ENCODE assay signal across 11 cellular contexts in genomic region chr11:63870351-63871197, GRCh38. TPM values are rescaled to one million over a fixed set of nuclear protein-coding genes. Genes with fewer than 3 reads are reported as not detected.
DNase-seq lines count a peak whose midpoint lies in the region; ATAC-seq and TF ChIP-seq lines count a peak whose summit lies in the region.
"Had no signal": no experiment of that assay in that cellular context is flagged by ENCODE, and none has a peak within 500 bp of the region (broad histone marks: within the 10 kb centered on the region; RNA-seq: fewer than 3 reads in every experiment).

No MANE protein-coding gene starts in this region.

- intact Hi-C loops in heart left ventricle (cut with DNase I) (loop anchor here in 8 of 10 donors (5.0 to 10.0 kb wide), 3 partner anchors 33 to 74 kb away; partner anchors contain the start of genes MARK2 (in 5 of the 8) and RCOR2 (in 2 of the 8)), left ventricle myocardium superior (cut with micrococcal nuclease) (no loop called here), tibial artery (cut with DNase I; ENCODE audit: low total_unique reads) (loop anchor here (5.0 kb wide), 1 partner anchor 33 kb away; the partner anchor contains the start of gene MARK2)

- H3K9me3 ChIP-seq in heart left ventricle (no peaks in the 10 kb centered on the region), mesodermal cell (ENCODE audit: control insufficient read depth, low read length) (no peaks in the 10 kb centered on the region), tibial artery (no peaks in the 10 kb centered on the region)

- H3K27me3 ChIP-seq in heart left ventricle, result no peaks in the 10 kb centered on the region
- no peaks in the 10 kb centered on the region for H3K27me3 ChIP-seq in tibial artery

- peaks cover 86% of the 10 kb centered on the region for H3K4me1 Mint-ChIP-seq in activated naive CD8-positive, alpha-beta T cell (ENCODE audit: low read depth)

- no peak for TF ChIP-seq POLR2A in heart left ventricle (IDR thresholded peaks at IDR 0.05)

- H3K27ac Mint-ChIP-seq in activated naive CD8-positive, alpha-beta T cell, result peak overlapping the region; percentile 82

- H3K36me3 ChIP-seq in heart left ventricle, result peaks cover 0 to 7% (median 0%) of the 10 kb centered on the region in 9 donors
- peaks cover 31% of the 10 kb centered on the region for H3K36me3 ChIP-seq in mesodermal cell (ENCODE audit: control insufficient read depth, insufficient read depth, low read length)
- peaks cover 0 to 1% (median 0%) of the 10 kb centered on the region in 3 donors for H3K36me3 ChIP-seq in tibial artery

- CTCF ChIA-PET in GM10248 (lab: Yijun Ruan, JAX), result interaction anchor here (0.8 to 2.3 kb wide), 7 partner anchors 9 to 33 kb away, joined by 3 to 12 read pairs (median 3); no protein-coding TSS in a partner anchor

- H3K36me3 Mint-ChIP-seq in activated naive CD8-positive, alpha-beta T cell, result peaks cover 5% of the 10 kb centered on the region

- H3K27ac ChIP-seq in heart left ventricle (peak overlapping the region in 7 of 12 donors; percentile 0 to 64 (median 41)), mesodermal cell (ENCODE audit: low read depth, low read length, severe bottlenecking) (peak overlapping the region; percentile 1), tibial artery (peak overlapping the region; percentile 5 to 10)
- H3K27ac ChIP-seq: HL-60 had no signal

- no peaks in the 10 kb centered on the region for H3K27me3 Mint-ChIP-seq in activated naive CD8-positive, alpha-beta T cell
- H3K27me3 Mint-ChIP-seq: stimulated activated naive B cell treated with anti-CD40 and anti-IgM and Interleukin-4, amounts not matched to agents 10 μg/mL and 1 μg/mL and 100 μg/mL, for 72 hours had no signal

- H3K4me1 ChIP-seq in heart left ventricle, result peaks cover 15 to 97% (median 80%) of the 10 kb centered on the region in 12 donors
- H3K4me1 ChIP-seq in mesodermal cell (ENCODE audit: control insufficient read depth, insufficient read depth, low read length, poor library complexity, severe bottlenecking), result peaks cover 40% of the 10 kb centered on the region
- H3K4me1 ChIP-seq in tibial artery, result peaks cover 0 to 84% (median 60%) of the 10 kb centered on the region in 4 donors

- WGBS in heart left ventricle, 4 donors, result 66 to 74% (median 72%) methylated on average over 15 of the region's 15 CpGs
- 96% methylated on average over 12 of the region's 15 CpGs for WGBS in mesodermal cell (ENCODE audit: insufficient coverage in 2 of 2), 2 experiments

- H3K4me3 ChIP-seq in heart left ventricle (no peak overlapping the region), mesodermal cell (ENCODE audit: extremely low read depth, insufficient read depth, low read length, poor library complexity, severe bottlenecking) (no peak overlapping the region), tibial artery (no peak overlapping the region)

- POLR2A ChIA-PET in GM10248 (lab: Yijun Ruan, JAX), result interaction anchor here (0.6 kb wide), 1 partner anchor 43 kb away, joined by 3 read pairs; no protein-coding TSS in a partner anchor

- H3K9me3 Mint-ChIP-seq in activated naive CD8-positive, alpha-beta T cell (ENCODE audit: low read depth), result no peaks in the 10 kb centered on the region
- H3K9me3 Mint-ChIP-seq: stimulated activated naive B cell treated with anti-CD40 and anti-IgM and Interleukin-4, amounts not matched to agents 10 μg/mL and 1 μg/mL and 100 μg/mL, for 72 hours had no signal

- ATAC-seq in heart left ventricle, result no peak
- ATAC-seq in left ventricle myocardium superior, result no peak
- no peak for ATAC-seq in HG02610 (IDR thresholded peaks at IDR 0.05; ENCODE audit: unreplicated experiment)

- TF ChIP-seq CTCF in heart left ventricle (IDR thresholded peaks at IDR 0.05) (no peak), tibial artery (IDR thresholded peaks at IDR 0.05) (no peak), GM10248 (IDR thresholded peaks at IDR 0.05; ENCODE audit: control extremely low read depth, extremely low read depth, low read depth, missing control alignments) (no peak)

- DNase-seq in heart left ventricle (no peak), left ventricle myocardium superior (no peak), tibial artery (no peak), middle frontal gyrus (ENCODE audit: extremely low spot score, low spot score) (no peak), GM10248 (ENCODE audit: extremely low spot score) (no peak)
- DNase-seq: NCI-H345; stimulated activated naive B cell treated with anti-CD40 and anti-IgM and Interleukin-4, amounts not matched to agents 10 μg/mL and 1 μg/mL and 100 μg/mL, for 72 hours had no signal

- H3K4me3 Mint-ChIP-seq in activated naive CD8-positive, alpha-beta T cell, result peak overlapping the region; percentile 62

RNA-seq across cellular contexts. Expression of gene MARK2, which starts 31.7 kb away (rescaled TPM):
- 10 to 100 TPM; 26.7 to 53.5 (median 40.8) TPM for total RNA-seq in heart left ventricle
- polyA plus RNA-seq in heart left ventricle, result 10 to 100 TPM; 17.0 to 34.3 TPM
- 49.4 TPM for total RNA-seq in left ventricle myocardium superior
- 22.3 TPM for polyA plus RNA-seq in mesodermal cell (2013, experiment 1 of 2)
- polyA plus RNA-seq in mesodermal cell (2013, experiment 2 of 2), result 19.3 TPM

RNA-seq across cellular contexts. Expression of gene RCOR2, which starts 46.4 kb away (rescaled TPM):
- 1 to 10 TPM; 1.9 to 5.7 (median 4.2) TPM for total RNA-seq in heart left ventricle
- 1 to 10 TPM; 3.8 to 4.8 TPM for polyA plus RNA-seq in heart left ventricle
- total RNA-seq in left ventricle myocardium superior, result 14.5 TPM
- polyA plus RNA-seq in mesodermal cell (2013, experiment 1 of 2), result 29.9 TPM
- 28.3 TPM for polyA plus RNA-seq in mesodermal cell (2013, experiment 2 of 2)

RNA-seq across cellular contexts. Expression of gene SPINDOC, which starts 57.3 kb away (rescaled TPM):
- total RNA-seq in heart left ventricle (10 to 100 TPM in 6 of 9 donors, 1 to 10 TPM in 3; 7.8 to 11.8 (median 10.6) TPM), left ventricle myocardium superior (13.1 TPM)
- 10 to 100 TPM; 11.6 to 12.0 TPM for polyA plus RNA-seq in heart left ventricle
- polyA plus RNA-seq in mesodermal cell (2013, experiment 1 of 2), result 69.9 TPM
- 52.9 TPM for polyA plus RNA-seq in mesodermal cell (2013, experiment 2 of 2)
